22 cellular contexts compared by ENCODE assay signal in the genomic region with DNA sequence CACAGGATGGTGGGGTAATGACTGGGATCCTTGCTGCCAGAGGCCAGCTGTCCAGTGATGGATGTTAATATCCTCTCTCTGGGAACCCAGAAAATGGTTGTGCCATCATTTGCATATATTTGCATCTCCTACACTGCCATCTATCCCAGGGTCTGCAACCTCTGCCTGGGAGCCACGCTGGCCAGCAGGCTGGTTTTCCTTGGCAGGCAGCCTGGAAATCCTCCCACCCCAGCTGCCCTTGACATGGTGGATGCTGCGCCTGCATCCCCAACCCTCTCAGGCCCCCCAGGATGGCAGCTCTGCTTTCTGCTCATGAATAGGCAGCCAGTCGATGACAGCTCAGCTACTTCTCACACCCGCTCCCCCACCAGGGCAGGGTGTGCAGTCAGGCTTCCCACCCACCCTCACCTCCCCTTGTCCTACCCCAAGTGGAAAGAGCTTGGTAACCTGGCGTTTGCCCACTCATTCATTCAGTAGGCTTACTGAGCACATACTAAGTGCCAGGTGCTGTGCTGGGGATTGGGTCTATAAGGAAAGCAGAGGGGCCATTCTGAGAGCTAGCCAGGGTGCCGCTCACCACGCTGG.
"Had no signal": no experiment of that assay in that cellular context is flagged by ENCODE, and none has a peak within 500 bp of the region (broad histone marks: within the 10 kb centered on the region; RNA-seq: fewer than 3 reads in every experiment).

No MANE protein-coding gene starts in this region.

- H3K9me3 Mint-ChIP-seq: activated CD4-positive, alpha-beta T cell treated with anti-CD3 and anti-CD28 coated beads, Interleukin-2, amount 10 ng/mL, durations not matched to agents 24 days and 14 days; activated naive CD8-positive, alpha-beta T cell treated with anti-CD3 and anti-CD28 coated beads for 36 hours; dendritic cell treated with granulocyte-macrophage colony-stimulating factor and Interleukin-4, amounts not matched to agents 40 ng/mL and 50 ng/mL, for 4 days; effector memory CD8-positive, alpha-beta T cell had no signal

- DNase-seq: activated CD4-positive, alpha-beta T cell treated with anti-CD3 and anti-CD28 coated beads, Interleukin-2, amount 10 ng/mL, durations not matched to agents 24 days and 14 days; activated CD4-positive, CD25-positive, alpha-beta regulatory T cell; activated CD8-positive, alpha-beta memory T cell treated with anti-CD3 and anti-CD28 coated beads, Interleukin-2, amount 50 U/mL, for 48 hours; activated gamma-delta T cell treated with Interleukin-2 at 50 U/mL for 16 hours; activated naive CD8-positive, alpha-beta T cell treated with anti-CD3 and anti-CD28 coated beads for 36 hours; activated T-cell treated with anti-CD3 and anti-CD28 coated beads, Interleukin-2, amount 50 U/mL, for 72 hours; brain microvascular endothelial cell; cerebellar nuclear complex; effector memory CD8-positive, alpha-beta T cell; heart right ventricle; left colon; lower lobe of right lung; right cardiac atrium; stimulated activated CD4-positive, alpha-beta T cell treated with anti-CD3 and anti-CD28 coated beads, Interleukin-4, amount 100 ng/mL, for 24 hours; stimulated activated naive CD4-positive, alpha-beta T cell; trophoblast cell had no signal

- H3K27me3 ChIP-seq: brain microvascular endothelial cell, neural progenitor cell had no signal

- H3K36me3 Mint-ChIP-seq: activated naive CD8-positive, alpha-beta T cell treated with anti-CD3 and anti-CD28 coated beads for 36 hours; neural progenitor cell had no signal

- H3K27ac ChIP-seq: brain microvascular endothelial cell, epithelial cell of prostate, heart right ventricle, lower lobe of right lung, neural progenitor cell, parathyroid adenoma, skin epidermis had no signal

- H3K9ac ChIP-seq: neural progenitor cell, parathyroid adenoma had no signal

- H3K4me1 ChIP-seq: lower lobe of right lung, neural progenitor cell, parathyroid adenoma had no signal

- H3K79me2 ChIP-seq: parathyroid adenoma had no signal

- H3K36me3 ChIP-seq: brain microvascular endothelial cell, heart right ventricle, lower lobe of right lung, neural progenitor cell had no signal

- H3K4me2 ChIP-seq: neural progenitor cell had no signal

- H3K4me3 ChIP-seq: heart right ventricle, lower lobe of right lung, neural progenitor cell, skin epidermis had no signal

- ATAC-seq: activated T-cell treated with anti-CD3 and anti-CD28 coated beads, Interleukin-2, amount 50 U/mL, for 72 hours; effector memory CD8-positive, alpha-beta T cell; heart right ventricle; left colon; lower lobe of right lung; right cardiac atrium had no signal

- FAIRE-seq: frontal cortex had no signal

- H3K4me3 Mint-ChIP-seq: activated CD4-positive, alpha-beta T cell treated with anti-CD3 and anti-CD28 coated beads, Interleukin-2, amount 10 ng/mL, durations not matched to agents 24 days and 14 days; activated naive CD8-positive, alpha-beta T cell treated with anti-CD3 and anti-CD28 coated beads for 36 hours; activated T-cell treated with anti-CD3 and anti-CD28 coated beads, Interleukin-2, amount 50 U/mL, for 72 hours; dendritic cell treated with granulocyte-macrophage colony-stimulating factor and Interleukin-4, amounts not matched to agents 40 ng/mL and 50 ng/mL, for 4 days; effector memory CD8-positive, alpha-beta T cell; neural progenitor cell had no signal

- H3K4me1 Mint-ChIP-seq: activated CD4-positive, alpha-beta T cell treated with anti-CD3 and anti-CD28 coated beads, Interleukin-2, amount 10 ng/mL, durations not matched to agents 24 days and 14 days; activated naive CD8-positive, alpha-beta T cell treated with anti-CD3 and anti-CD28 coated beads for 36 hours had no signal

- H3K27ac Mint-ChIP-seq: activated CD4-positive, alpha-beta T cell treated with anti-CD3 and anti-CD28 coated beads, Interleukin-2, amount 10 ng/mL, durations not matched to agents 24 days and 14 days; activated naive CD8-positive, alpha-beta T cell treated with anti-CD3 and anti-CD28 coated beads for 36 hours; activated T-cell treated with anti-CD3 and anti-CD28 coated beads, Interleukin-2, amount 50 U/mL, for 72 hours; dendritic cell treated with granulocyte-macrophage colony-stimulating factor and Interleukin-4, amounts not matched to agents 40 ng/mL and 50 ng/mL, for 4 days; effector memory CD8-positive, alpha-beta T cell; neural progenitor cell had no signal

- H3K9me3 ChIP-seq: heart right ventricle, lower lobe of right lung had no signal
